ENCODE assay signal across 26 cellular contexts in the genomic region with DNA sequence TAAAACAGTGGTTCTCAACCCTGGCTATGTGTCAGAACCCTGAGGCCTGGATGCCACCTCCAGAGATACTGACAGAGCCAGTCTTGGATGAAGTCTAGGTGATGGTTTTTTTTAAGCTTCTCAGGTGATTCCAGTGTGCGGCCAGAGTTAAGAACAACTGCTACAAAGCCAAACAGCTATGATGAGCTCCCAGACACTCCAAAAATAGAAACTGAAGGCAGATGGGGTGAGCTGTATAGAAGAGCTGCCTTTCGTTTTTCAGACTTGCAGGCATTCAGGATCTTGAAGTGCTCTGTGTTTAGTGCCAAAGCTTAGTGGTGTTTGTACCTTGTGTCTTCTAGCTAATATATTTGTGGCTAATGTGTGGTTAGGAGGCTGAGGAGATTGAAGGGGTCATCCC. TPM values are rescaled to one million over a fixed set of nuclear protein-coding genes. Genes with fewer than 3 reads are reported as not detected.
"Had no signal": no experiment of that assay in that cellular context is flagged by ENCODE, and none has a peak within 500 bp of the region (broad histone marks: within the 10 kb centered on the region; RNA-seq: fewer than 3 reads in every experiment).

No MANE protein-coding gene starts in this region.

- H3K4me3 ChIP-seq: colonic mucosa, mucosa of descending colon, skin epidermis, suprapubic skin, transverse colon had no signal

- H3K27me3 ChIP-seq: colonic mucosa, transverse colon had no signal

- H3K27ac ChIP-seq: colonic mucosa, epithelial cell of prostate, neutrophil, suprapubic skin had no signal

- ATAC-seq: activated naive CD8-positive, alpha-beta T cell treated with anti-CD3 and anti-CD28 coated beads, Interleukin-2, amount 50 U/mL, for 24 hours; mucosa of descending colon; natural killer cell; stimulated activated naive CD8-positive, alpha-beta T cell treated with anti-CD3 and anti-CD28 coated beads, Interleukin-15, Interleukin-2, amounts not matched to agents 100 U/mL and 50 U/mL, for 24 hours had no signal

- DNase-seq: activated CD4-positive, alpha-beta memory T cell treated with anti-CD3 and anti-CD28 coated beads, Interleukin-2, amount 10 ng/mL, durations not matched to agents 7 days and 5 days; activated CD4-positive, alpha-beta T cell treated with anti-CD3 and anti-CD28 coated beads for 48 hours; activated CD4-positive, CD25-positive, alpha-beta regulatory T cell; activated naive CD4-positive, alpha-beta T cell treated with anti-CD3 and anti-CD28 coated beads for 36 hours; activated naive CD8-positive, alpha-beta T cell treated with anti-CD3 and anti-CD28 coated beads, Interleukin-2, amount 50 U/mL, for 24 hours; activated T-cell treated with anti-CD3 and anti-CD28 coated beads, Interleukin-2, amount 50 U/mL, for 24 hours; central memory CD4-positive, alpha-beta T cell; colonic mucosa; endodermal cell; foreskin fibroblast; glutamatergic neuron; hippocampal formation; islet precursor cell; mucosa of descending colon; natural killer cell; posterior cingulate gyrus; retina; stimulated activated naive CD8-positive, alpha-beta T cell treated with anti-CD3 and anti-CD28 coated beads, Interleukin-15, Interleukin-2, amounts not matched to agents 100 U/mL and 50 U/mL, for 24 hours; T-helper 1 cell; T-helper 9 cell; transverse colon had no signal

- H3K36me3 ChIP-seq: colonic mucosa, neutrophil, suprapubic skin, transverse colon had no signal

- H3K9me3 ChIP-seq: colonic mucosa, mucosa of descending colon, neutrophil, suprapubic skin, transverse colon had no signal

- H3K4me1 ChIP-seq: colonic mucosa had no signal

RNA-seq across cellular contexts. Expression of a gene that starts 14.2 kb away (rescaled TPM):
- total RNA-seq: activated CD4-positive, alpha-beta memory T cell treated with anti-CD3 and anti-CD28 coated beads, Interleukin-2, amount 10 ng/mL, durations not matched to agents 7 days and 5 days; activated T-helper 2 cell treated with anti-CD3 and anti-CD28 coated beads, Interferon-gamma antibody, Interleukin-2, Interleukin-4, amounts not matched to agents 10 μg/mL and 5 μg/mL and 100 μg/mL, durations not matched to agents 14 hours and 24 hours and 36 hours; natural killer cell had no signal
